Comparison of ENCODE assay signal across 8 cellular contexts in genomic region chr10:73246783-73247508, GRCh38. TPM values are rescaled to one million over a fixed set of nuclear protein-coding genes. Genes with fewer than 3 reads are reported as not detected.
DNase-seq lines count a peak whose midpoint lies in the region; ATAC-seq and TF ChIP-seq lines count a peak whose summit lies in the region.

DNAJC9 (minus strand) TSS chr10:73247255; CDS start chr10:73247189, 66 bp downstream.

- peak; percentile 92 to 98 (median 92) for ATAC-seq in natural killer cell

- H3K9me3 Mint-ChIP-seq in natural killer cell, result no peaks in the 10 kb centered on the region

- H3K27me3 ChIP-seq in GM23248 (replicated peaks; ENCODE audit: insufficient read depth), result no peaks in the 10 kb centered on the region

- peak within 1 kb of the TSS; percentile 78 for H3K4me3 ChIP-seq in GM23248
- peak within 1 kb of the TSS; percentile 88 for H3K4me3 ChIP-seq in fibroblast of mammary gland (ENCODE audit: control insufficient read depth, low read depth, low read length)

- H3K4me3 Mint-ChIP-seq in natural killer cell, result peak within 1 kb of the TSS; percentile 95

- peaks cover 29% of the 10 kb centered on the region for H3K4me1 ChIP-seq in GM23248 (ENCODE audit: insufficient read depth)

- no peaks in the 10 kb centered on the region for H4K20me1 ChIP-seq in GM23248 (ENCODE audit: insufficient read depth)

- H3K9me2 ChIP-seq in GM23248 (ENCODE audit: insufficient read depth), result no peaks in the 10 kb centered on the region

- peaks cover 43 to 48% of the 10 kb centered on the region in 2 donors for H3K4me1 Mint-ChIP-seq in natural killer cell

- intact Hi-C loops in natural killer cell (cut with micrococcal nuclease), result loop anchor here (2.0 to 5.0 kb wide), 3 partner anchors 80 to 165 kb away; partner anchors contain the start of genes ANXA7, CFAP70, ECD and FAM149B1

- H3K4me2 ChIP-seq in GM23248 (ENCODE audit: unreplicated experiment), result peak within 1 kb of the TSS; percentile 96

- peaks cover 8% of the 10 kb centered on the region for H3K36me3 Mint-ChIP-seq in natural killer cell

- peak; percentile 96 for DNase-seq in Daoy (ENCODE audit: low read depth)
- peak; percentile 98 for DNase-seq in GM23248
- DNase-seq in Kasumi-1 (lab: John Stamatoyannopoulos, UW), result peak; percentile 96 to 98
- peak; percentile 89 for DNase-seq in RPMI7951 (ENCODE audit: low read depth)
- DNase-seq in activated T-helper 1 cell treated with anti-CD3 and anti-CD28 coated beads, Interleukin-2, amount 50 U/mL, for 16 hours (ENCODE audit: low read depth in 1 of 2, low spot score in 1 of 2), result peak; percentile 93 to 95
- peak; percentile 91 for DNase-seq in fibroblast of mammary gland (ENCODE audit: low read depth)
- DNase-seq in natural killer cell, result peak; percentile 98
- peak; percentile 94 for DNase-seq in stimulated activated naive CD4-positive, alpha-beta T cell treated with Interleukin-2 at 50 U/mL for 16 hours (lab: John Stamatoyannopoulos, UW)

- peaks cover 92% of the 10 kb centered on the region for H3K79me2 ChIP-seq in GM23248 (ENCODE audit: insufficient read depth)

- H3K27ac Mint-ChIP-seq in natural killer cell, result peak within 1 kb of the TSS; percentile 89 to 94

- H3K27ac ChIP-seq in GM23248, result peak within 1 kb of the TSS; percentile 64

- no peaks in the 10 kb centered on the region for H3K27me3 Mint-ChIP-seq in natural killer cell (ENCODE audit: low read depth in 2 of 2)

- peaks cover 16% of the 10 kb centered on the region for H3K36me3 ChIP-seq in GM23248 (ENCODE audit: low read depth)

- WGBS in GM23248 (ENCODE audit: low coverage in 1 of 2, low lambda C conversion rate in 2 of 2, missing lambda C conversion rate in 2 of 2), 2 experiments, result 1% methylated on average over 67 to 73 of the region's 73 CpGs

- peaks cover 18% of the 10 kb centered on the region; the same call in 1 of the 2 replicates for H3F3A ChIP-seq in GM23248 (ENCODE audit: insufficient read depth)

- peak within 1 kb of the TSS; percentile 81 for H3K9ac ChIP-seq in GM23248

- H3K9me3 ChIP-seq in GM23248 (ENCODE audit: low read depth), result no peaks in the 10 kb centered on the region

- TF ChIP-seq CTCF in fibroblast of mammary gland (conservative IDR thresholded peaks at IDR 0.05; ENCODE audit: control insufficient read depth, insufficient read depth, low read depth, low read length) (no peak), natural killer cell (IDR thresholded peaks at IDR 0.05) (no peak)

- H2AFZ ChIP-seq in GM23248, result peak within 1 kb of the TSS; percentile 77

- in situ Hi-C loops in GM23248 (cut with MboI), result no loop called here

RNA-seq across cellular contexts. Expression of gene DNAJC9, which starts in this region (rescaled TPM):
- 50.3 and 70.6 TPM in 2 replicates for total RNA-seq in Daoy (2014; rRNA removed; shearing (Covaris generic))
- total RNA-seq in GM23248 (2014; rRNA removed; shearing (Covaris generic)), result 19.8 and 20.9 TPM in 2 replicates
- 20.7 and 21.1 TPM in 2 replicates for polyA plus RNA-seq in GM23248 (2016; fragmentation: Nextera tagmentation; extraction: Ambion mirVana)
- 57.0 and 58.4 TPM in 2 replicates for total RNA-seq in RPMI7951 (2014; rRNA removed; shearing (Covaris generic))
- total RNA-seq in natural killer cell, result 10 to 100 TPM; 14.1 to 19.0 (median 17.4) TPM

Comparison
In these comparisons a context has a peak if more than half of its experiments do, and no peak if none do; other contexts are left out.
1. Peak in every context shown above with its lines: DNase-seq, ATAC-seq, H3K4me3 ChIP-seq and H3K27ac ChIP-seq.